In the genomic region with DNA sequence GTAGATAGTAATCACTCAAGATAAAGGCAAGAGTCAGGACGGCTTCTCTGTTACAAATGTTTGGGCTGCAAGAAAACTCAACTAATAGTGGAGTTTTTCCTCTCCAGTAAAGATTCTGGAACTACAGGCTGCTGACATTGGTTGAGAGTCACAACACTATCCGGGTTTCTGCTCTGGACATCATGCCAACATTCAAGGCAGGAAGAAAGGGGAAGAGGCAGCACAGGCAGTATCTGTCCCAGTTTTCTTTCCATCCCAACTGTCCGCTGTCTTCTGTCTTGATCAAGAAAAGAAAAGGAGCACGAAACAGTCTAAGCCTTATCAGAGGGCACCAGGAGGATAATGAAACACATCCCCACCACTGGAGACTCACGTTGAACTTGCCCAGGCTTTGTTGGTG, we compare ENCODE assay signal across 24 cellular contexts.
"Had no signal": no experiment of that assay in that cellular context is flagged by ENCODE, and none has a peak within 500 bp of the region (broad histone marks: within the 10 kb centered on the region; RNA-seq: fewer than 3 reads in every experiment).

No MANE protein-coding gene starts in this region.

- H3K4me3 ChIP-seq: MG63, SJSA1 had no signal

- H3K27ac Mint-ChIP-seq: activated CD4-positive, alpha-beta memory T cell treated with anti-CD3 and anti-CD28 coated beads, Interleukin-2, amount 10 ng/mL, durations not matched to agents 7 days and 5 days; activated CD4-positive, alpha-beta T cell treated with anti-CD3 and anti-CD28 coated beads for 36 hours; activated naive CD4-positive, alpha-beta T cell treated with anti-CD3 and anti-CD28 coated beads, Interleukin-2, amount 10 ng/mL, durations not matched to agents 7 days and 5 days; activated naive CD8-positive, alpha-beta T cell treated with anti-CD3 and anti-CD28 coated beads for 36 hours; activated T-cell treated with anti-CD3 and anti-CD28 coated beads, Interleukin-2, amount 50 U/mL, for 72 hours; activated T-helper 2 cell treated with anti-CD3 and anti-CD28 coated beads, Interferon-gamma antibody, Interleukin-2, Interleukin-4, amounts not matched to agents 10 μg/mL and 5 μg/mL and 100 μg/mL, durations not matched to agents 14 hours and 24 hours and 36 hours; T-helper 2 cell treated with Interferon-gamma antibody and Interleukin-4, amounts not matched to agents 5 μg/mL and 100 μg/mL, for 36 hours had no signal

- H3K9me3 ChIP-seq: MG63, SJSA1 had no signal

- H3K36me3 Mint-ChIP-seq: activated naive CD4-positive, alpha-beta T cell treated with anti-CD3 and anti-CD28 coated beads, Interleukin-2, amount 10 ng/mL, durations not matched to agents 7 days and 5 days; activated naive CD8-positive, alpha-beta T cell treated with anti-CD3 and anti-CD28 coated beads for 36 hours had no signal

- H3K4me3 Mint-ChIP-seq: activated CD4-positive, alpha-beta memory T cell treated with anti-CD3 and anti-CD28 coated beads, Interleukin-2, amount 10 ng/mL, durations not matched to agents 7 days and 5 days; activated CD4-positive, alpha-beta T cell treated with anti-CD3 and anti-CD28 coated beads for 36 hours; activated naive CD4-positive, alpha-beta T cell treated with anti-CD3 and anti-CD28 coated beads, Interleukin-2, amount 10 ng/mL, durations not matched to agents 7 days and 5 days; activated naive CD8-positive, alpha-beta T cell treated with anti-CD3 and anti-CD28 coated beads for 36 hours; activated T-cell treated with anti-CD3 and anti-CD28 coated beads, Interleukin-2, amount 50 U/mL, for 72 hours; T-helper 2 cell treated with Interferon-gamma antibody and Interleukin-4, amounts not matched to agents 5 μg/mL and 100 μg/mL, for 36 hours had no signal

- FAIRE-seq: RCC 7860 had no signal

- H3K9me3 Mint-ChIP-seq: activated CD4-positive, alpha-beta memory T cell treated with anti-CD3 and anti-CD28 coated beads, Interleukin-2, amount 10 ng/mL, durations not matched to agents 7 days and 5 days; activated naive CD4-positive, alpha-beta T cell treated with anti-CD3 and anti-CD28 coated beads, Interleukin-2, amount 10 ng/mL, durations not matched to agents 7 days and 5 days; activated naive CD8-positive, alpha-beta T cell treated with anti-CD3 and anti-CD28 coated beads for 36 hours; activated T-cell treated with anti-CD3 and anti-CD28 coated beads, Interleukin-2, amount 50 U/mL, for 72 hours; activated T-helper 2 cell treated with anti-CD3 and anti-CD28 coated beads, Interferon-gamma antibody, Interleukin-2, Interleukin-4, amounts not matched to agents 10 μg/mL and 5 μg/mL and 100 μg/mL, durations not matched to agents 14 hours and 24 hours and 36 hours; T-helper 2 cell treated with Interferon-gamma antibody and Interleukin-4, amounts not matched to agents 5 μg/mL and 100 μg/mL, for 36 hours had no signal

- H3K36me3 ChIP-seq: MG63, SJSA1 had no signal

- H3K27me3 ChIP-seq: MG63, SJSA1 had no signal

- H3K4me1 Mint-ChIP-seq: activated CD4-positive, alpha-beta memory T cell treated with anti-CD3 and anti-CD28 coated beads, Interleukin-2, amount 10 ng/mL, durations not matched to agents 7 days and 5 days; activated CD4-positive, alpha-beta T cell treated with anti-CD3 and anti-CD28 coated beads for 36 hours; activated naive CD4-positive, alpha-beta T cell treated with anti-CD3 and anti-CD28 coated beads, Interleukin-2, amount 10 ng/mL, durations not matched to agents 7 days and 5 days; activated naive CD8-positive, alpha-beta T cell treated with anti-CD3 and anti-CD28 coated beads for 36 hours had no signal

- DNase-seq: activated CD4-positive, alpha-beta memory T cell treated with anti-CD3 and anti-CD28 coated beads, Interleukin-2, amount 10 ng/mL, durations not matched to agents 7 days and 5 days; activated CD4-positive, alpha-beta T cell treated with anti-CD3 and anti-CD28 coated beads for 36 hours; activated CD4-positive, alpha-beta T cell treated with anti-CD3 and anti-CD28 coated beads, Interleukin-2, amount 50 U/mL, for 1 hour; activated gamma-delta T cell treated with Interleukin-2 at 50 U/mL for 16 hours; activated naive CD4-positive, alpha-beta T cell treated with anti-CD3 and anti-CD28 coated beads, Interleukin-2, amount 10 ng/mL, durations not matched to agents 7 days and 5 days; activated naive CD8-positive, alpha-beta T cell treated with anti-CD3 and anti-CD28 coated beads for 36 hours; activated T-cell treated with anti-CD3 and anti-CD28 coated beads for 4 hours; activated T-cell treated with anti-CD3 and anti-CD28 coated beads, Interleukin-2, amount 50 U/mL, for 72 hours; MG63; MV-4-11; NCI-H1105; NCI-H1436 treated with DMSO at 0.1 percent for 48 hours; NCI-H187; NCI-H2081; NCI-H510A treated with DMSO at 0.1 percent for 48 hours; PC-3; SHP77; SW 1271 had no signal

- ATAC-seq: activated CD4-positive, alpha-beta T cell treated with anti-CD3 and anti-CD28 coated beads for 36 hours; activated T-cell treated with anti-CD3 and anti-CD28 coated beads, Interleukin-2, amount 50 U/mL, for 72 hours; PC-3; SK-N-SH treated with all-trans-retinoic acid at 6 μM for 48 hours had no signal

- H3K4me1 ChIP-seq: SJSA1 had no signal

- H3K27ac ChIP-seq: SJSA1, VCaP had no signal

- H3K27me3 Mint-ChIP-seq: activated naive CD4-positive, alpha-beta T cell treated with anti-CD3 and anti-CD28 coated beads, Interleukin-2, amount 10 ng/mL, durations not matched to agents 7 days and 5 days had no signal
